Comparison of ENCODE assay signal across 8 cellular contexts in the genomic region with DNA sequence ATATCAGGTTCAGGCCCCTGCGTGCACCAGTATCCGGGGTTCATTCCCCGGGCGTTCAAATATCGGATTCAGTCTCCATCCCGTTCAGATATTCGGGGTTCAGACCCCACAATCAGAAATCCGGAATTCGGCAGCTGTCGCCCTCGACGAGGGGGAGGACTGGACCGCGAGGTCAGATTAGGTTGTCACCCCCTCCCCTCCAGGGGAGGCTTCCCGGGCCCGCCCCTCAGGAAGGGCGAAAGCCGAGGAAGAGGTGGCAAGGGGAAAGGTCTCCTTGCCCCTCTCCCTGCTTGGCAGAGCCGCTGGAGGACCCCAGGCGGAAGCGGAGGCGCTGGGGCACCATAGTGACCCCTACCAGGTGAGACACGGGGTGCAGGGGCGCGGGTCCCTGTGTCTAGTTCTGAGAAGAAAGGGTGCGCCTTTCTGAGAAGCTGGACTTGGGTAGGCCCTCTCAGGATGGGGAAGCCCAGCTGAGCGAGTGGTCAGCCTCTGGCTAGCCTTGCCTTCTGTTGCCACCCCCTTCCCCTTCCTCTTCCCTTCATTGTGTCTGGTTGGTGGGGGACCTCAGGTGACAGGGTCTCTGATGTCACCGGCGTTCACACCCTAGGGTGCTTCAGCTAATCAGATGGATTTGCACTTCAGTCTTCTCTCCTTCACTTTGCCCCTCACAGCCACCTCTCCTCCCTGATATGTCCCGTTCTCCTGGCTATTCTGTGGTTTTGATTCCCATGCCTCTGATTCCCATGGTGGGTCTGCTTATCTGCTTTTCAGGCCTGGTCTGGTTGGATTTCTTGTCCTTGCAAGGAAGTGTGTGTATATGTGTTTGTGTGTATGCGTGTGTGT. TPM values are rescaled to one million over a fixed set of nuclear protein-coding genes. Genes with fewer than 3 reads are reported as not detected.
DNase-seq lines count a peak whose midpoint lies in the region; ATAC-seq, FAIRE-seq and TF ChIP-seq lines count a peak whose summit lies in the region.

No MANE protein-coding gene starts in this region.

- CTCF ChIA-PET in GM12878 (lab: Yijun Ruan, JAX), result interaction anchor here (1.5 to 2.8 kb wide), 5 partner anchors 12 to 157 kb away, joined by 5 to 14 read pairs (median 8); a partner anchor contains a TSS

- SMC1A ChIA-PET in GM12878 (lab: Charles Lee; ENCODE audit: uncharacterized antibody, unreplicated experiment), result interaction anchor here (1.9 to 3.2 kb wide), 3 partner anchors 12 to 19 kb away, joined by 4 to 20 read pairs (median 11); a partner anchor contains a TSS

- POLR2A ChIA-PET in GM12878 (lab: Charles Lee), result interaction anchor here (0.6 to 6.0 kb wide), 9 partner anchors 13 to 1296 kb away, joined by 3 to 53 read pairs (median 9); a partner anchor contains a TSS

- RAD21 ChIA-PET in GM12878 (lab: Charles Lee; ENCODE audit: unreplicated experiment), result interaction anchor here (2.3 kb wide), 1 partner anchor 12 kb away, joined by 19 read pairs; a partner anchor contains a TSS

- H3K79me2 ChIP-seq in GM12878 (ENCODE audit: control insufficient read depth, insufficient read depth, low read length), result peaks cover 37% of the 10 kb centered on the region

- H3K4me1 ChIP-seq in GM12878 (ENCODE audit: control insufficient read depth, insufficient read depth, low read length) (peaks cover 9% of the 10 kb centered on the region), spleen (peaks cover 23 to 69% (median 50%) of the 10 kb centered on the region in 6 donors)

- intact Hi-C loops in GM12878 (cut with micrococcal nuclease; ENCODE audit: unreplicated experiment), result no loop called here
- intact Hi-C loops in spleen (cut with DNase I; ENCODE audit: low total_unique reads), result loop anchor here (2.0 kb wide), 1 partner anchor 20 kb away; a partner anchor contains a TSS

- H3K9me3 ChIP-seq in KOPT-K1 (ENCODE audit: insufficient read depth, low read length, poor library complexity, severe bottlenecking) (no peaks in the 10 kb centered on the region), GM12878 (replicated peaks; ENCODE audit: control insufficient read depth, insufficient read depth, low read length) (no peaks in the 10 kb centered on the region; the same call in 2 of the 3 replicates), spleen (no peaks in the 10 kb centered on the region)

- TF ChIP-seq RAD21 in GM12878 (IDR thresholded peaks at IDR 0.05; ENCODE audit: insufficient read depth, low read depth, low read length), result no peak

- FAIRE-seq in GM12878 (lab: Jason Lieb, UNC), result no peak

- BruUV-seq in GM12878 (replicated peaks; lab: Mats Ljungman, UMichigan), result no TSS peak

- H3K27ac ChIP-seq in KOPT-K1 (ENCODE audit: low read depth, low read length, poor library complexity, severe bottlenecking) (peak overlapping the region; percentile 82), GM12878 (ENCODE audit: control insufficient read depth, insufficient read depth) (peak overlapping the region; percentile 90), spleen (peak overlapping the region; percentile 91 to 96 (median 95))

- no peak for TF ChIP-seq POLR2A in GM12878 (IDR thresholded peaks at IDR 0.05; ENCODE audit: low read depth, low read length)
- TF ChIP-seq POLR2A in spleen (IDR thresholded peaks at IDR 0.05), result peak in 1 of 3 donors; percentile 43

- no peak for TF ChIP-seq CTCF in GM12878 (IDR thresholded peaks at IDR 0.05 in 2 of 3, conservative IDR thresholded peaks at IDR 0.05 in 1 of 3; ENCODE audit: control insufficient read depth in 2 of 3, extremely low read depth in 1 of 3, insufficient read depth in 1 of 3, low read depth in 3 of 3, low read length in 3 of 3)
- no peak for TF ChIP-seq CTCF in spleen (IDR thresholded peaks at IDR 0.05 in 8 of 11, conservative IDR thresholded peaks at IDR 0.05 in 3 of 11)

- H3K27me3 ChIP-seq in GM12878 (replicated peaks in 1 of 2; ENCODE audit: control insufficient read depth in 2 of 2, insufficient read depth in 2 of 2, low read length in 1 of 2), result no peaks in the 10 kb centered on the region
- H3K27me3 ChIP-seq in spleen (replicated peaks in 1 of 7), result no peaks in the 10 kb centered on the region

- TF ChIP-seq EP300 in GM12878 (IDR thresholded peaks at IDR 0.05; ENCODE audit: borderline replicate concordance in 1 of 2, control insufficient read depth in 1 of 2, low read depth in 2 of 2, low read length in 2 of 2), result no peak

- peak; percentile 40 for ATAC-seq in GM12878
- no peak for ATAC-seq in GM21576 (IDR thresholded peaks at IDR 0.05; ENCODE audit: unreplicated experiment)
- no peak for ATAC-seq in HG03175 (IDR thresholded peaks at IDR 0.05; ENCODE audit: unreplicated experiment)

- H3K4me3 ChIP-seq in GM12878 (peak overlapping the region; percentile 99), spleen (peak overlapping the region; percentile 76 to 99 (median 94))

- H3K4me2 ChIP-seq in GM12878 (ENCODE audit: control insufficient read depth, insufficient read depth), result peak overlapping the region; percentile 91

- in situ Hi-C loops in GM12878 (cut with MboI), result no loop called here

- peak; percentile 30 for DNase-seq in EH (ENCODE audit: low read depth)
- DNase-seq in GM12878 (ENCODE audit: low read depth, low spot score), result no peak
- peak; percentile 2 for DNase-seq in inferior parietal cortex (ENCODE audit: extremely low spot score)
- DNase-seq in spleen, result peak; percentile 86
- no peak for DNase-seq in cortex of kidney (lab: John Stamatoyannopoulos, UW)

- 1% methylated on average over 30 of the region's 31 CpGs for WGBS in GM12878 (ENCODE audit: insufficient coverage, insufficient replicate concordance, low lambda C conversion rate, missing lambda C conversion rate)
- 2% methylated on average over 20 to 31 of the region's 31 CpGs for WGBS in spleen, 5 donors

- no peaks in the 10 kb centered on the region for H4K20me1 ChIP-seq in GM12878 (ENCODE audit: control insufficient read depth, insufficient read depth)

- H3K36me3 ChIP-seq in KOPT-K1 (ENCODE audit: insufficient read depth, low read length), result peaks cover 25% of the 10 kb centered on the region
- peaks cover 11 to 14% of the 10 kb centered on the region in 2 experiments for H3K36me3 ChIP-seq in GM12878 (ENCODE audit: control insufficient read depth in 2 of 2, insufficient read depth in 2 of 2, low read length in 1 of 2)
- peaks cover 0 to 55% (median 33%) of the 10 kb centered on the region in 6 donors for H3K36me3 ChIP-seq in spleen

- H3K9ac ChIP-seq in GM12878 (ENCODE audit: control insufficient read depth, insufficient read depth, low read length), result peak overlapping the region; percentile 86

- H2AFZ ChIP-seq in GM12878 (ENCODE audit: control insufficient read depth, low read depth, low read length), result no peak overlapping the region

RNA-seq across cellular contexts. Expression of a gene that starts 0.8 kb away (rescaled TPM):
- 35.8 and 41.9 TPM in 2 replicates for total RNA-seq in GM12878 (2013; cell fraction: nucleolus; rRNA removed)
- total RNA-seq in GM12878 (2014; rRNA removed), result 24.4 and 28.5 TPM in 2 replicates
- 10.7 and 11.9 TPM in 2 replicates for total RNA-seq in GM12878 (2014; rRNA removed; fragmentation: Illumina TruSeq; extraction: Trizol)
- 33.8 and 40.2 TPM in 2 replicates for total RNA-seq in GM12878 (2021)
- polyA plus RNA-seq in GM12878 (2011; ENCODE audit: low read depth), result 5.1 TPM
- 8.8 and 14.3 TPM in 2 replicates for polyA plus RNA-seq in GM12878 (2011; rRNA removed)
- 13.0 and 20.3 TPM in 2 replicates for polyA plus RNA-seq in GM12878 (2011; cell fraction: cytosol; rRNA removed)
- polyA plus RNA-seq in GM12878 (2011; cell fraction: nucleus; rRNA removed), result 86.5 and 119 TPM in 2 replicates
- polyA plus RNA-seq in GM12878 (2012), result 14.4 and 14.9 TPM in 2 replicates
- polyA plus RNA-seq in GM12878 (2014; fragmentation: Illumina TruSeq; extraction: Trizol), result 7.4 and 11.1 TPM in 2 replicates
- polyA plus RNA-seq in GM12878 (2014; fragmentation: Nextera tagmentation; extraction: Ambion mirVana), result under 1 TPM; 0.14 to 0.51 TPM
- polyA plus RNA-seq in GM12878 (2014; rRNA removed), result 27.7 and 32.8 TPM in 2 replicates
- polyA plus RNA-seq in GM12878 (2016; fragmentation: Nextera tagmentation; extraction: Ambion mirVana), result 10 to 100 TPM in 1 of 2 experiments, 1 to 10 TPM in 1; 9.8 to 11.2 TPM
- 12.6 and 19.8 TPM in 2 replicates for polyA minus RNA-seq in GM12878 (2011; rRNA and poly(A)+ RNA removed)
- polyA minus RNA-seq in GM12878 (2011; cell fraction: cytosol; rRNA and poly(A)+ RNA removed), result 7.2 and 9.7 TPM in 2 replicates
- polyA minus RNA-seq in GM12878 (2011; cell fraction: nucleus; rRNA and poly(A)+ RNA removed), result 17.8 and 27.7 TPM in 2 replicates
- total RNA-seq in spleen, result 10 to 100 TPM; 60.0 to 96.5 (median 78.6) TPM
- 10 to 100 TPM; 13.2 to 52.0 (median 18.5) TPM for polyA plus RNA-seq in spleen

RNA-seq across cellular contexts. Expression of a gene that starts 12.6 kb away (rescaled TPM):
- 34.3 and 35.5 TPM in 2 replicates for total RNA-seq in GM12878 (2013; cell fraction: nucleolus; rRNA removed)
- total RNA-seq in GM12878 (2014; rRNA removed), result 60.4 and 64.2 TPM in 2 replicates
- 38.5 and 40.4 TPM in 2 replicates for total RNA-seq in GM12878 (2014; rRNA removed; fragmentation: Illumina TruSeq; extraction: Trizol)
- 56.4 and 59.6 TPM in 2 replicates for total RNA-seq in GM12878 (2021)
- 38.5 TPM for polyA plus RNA-seq in GM12878 (2011; ENCODE audit: low read depth)
- polyA plus RNA-seq in GM12878 (2011; rRNA removed), result 34.2 and 52.7 TPM in 2 replicates
- 93.9 and 107 TPM in 2 replicates for polyA plus RNA-seq in GM12878 (2011; cell fraction: cytosol; rRNA removed)
- polyA plus RNA-seq in GM12878 (2011; cell fraction: nucleus; rRNA removed), result 115 and 142 TPM in 2 replicates
- polyA plus RNA-seq in GM12878 (2012), result 67.6 and 76.3 TPM in 2 replicates
- polyA plus RNA-seq in GM12878 (2014; fragmentation: Illumina TruSeq; extraction: Trizol), result 21.0 and 33.6 TPM in 2 replicates
- polyA plus RNA-seq in GM12878 (2014; fragmentation: Nextera tagmentation; extraction: Ambion mirVana), result 10 to 100 TPM; 43.0 to 56.5 TPM
- 63.0 and 70.2 TPM in 2 replicates for polyA plus RNA-seq in GM12878 (2014; rRNA removed)
- 10 to 100 TPM; 66.1 to 74.6 TPM for polyA plus RNA-seq in GM12878 (2016; fragmentation: Nextera tagmentation; extraction: Ambion mirVana)
- polyA minus RNA-seq in GM12878 (2011; rRNA and poly(A)+ RNA removed), result 28.4 and 52.6 TPM in 2 replicates
- polyA minus RNA-seq in GM12878 (2011; cell fraction: cytosol; rRNA and poly(A)+ RNA removed), result 14.0 and 25.1 TPM in 2 replicates
- 20.1 and 20.9 TPM in 2 replicates for polyA minus RNA-seq in GM12878 (2011; cell fraction: nucleus; rRNA and poly(A)+ RNA removed)
- 100 to 1,000 TPM in 5 of 7 donors, 10 to 100 TPM in 2; 89.3 to 135 (median 107) TPM for total RNA-seq in spleen
- polyA plus RNA-seq in spleen, result 100 to 1,000 TPM; 144 to 191 (median 155) TPM

RNA-seq across cellular contexts. Expression of a gene that starts 20.9 kb away (rescaled TPM):
- 4.3 and 5.9 TPM in 2 replicates for total RNA-seq in GM12878 (2013; cell fraction: nucleolus; rRNA removed)
- total RNA-seq in GM12878 (2014; rRNA removed) (19.1 and 30.1 TPM in 2 replicates), GM12878 (2014; rRNA removed; fragmentation: Illumina TruSeq; extraction: Trizol) (13.9 and 14.7 TPM in 2 replicates), GM12878 (2021) (26.1 and 26.5 TPM in 2 replicates), spleen (10 to 100 TPM in 6 of 7 donors, 1 to 10 TPM in 1; 10.0 to 17.7 (median 13.4) TPM)
- polyA plus RNA-seq in GM12878 (2011; ENCODE audit: low read depth), result 6.3 TPM
- polyA plus RNA-seq in GM12878 (2011; rRNA removed) (6.2 and 10.9 TPM in 2 replicates), GM12878 (2014; fragmentation: Illumina TruSeq; extraction: Trizol) (14.8 and 21.2 TPM in 2 replicates), GM12878 (2014; fragmentation: Nextera tagmentation; extraction: Ambion mirVana) (1 to 10 TPM; 4.1 to 9.8 TPM), GM12878 (2014; rRNA removed) (33.1 and 36.7 TPM in 2 replicates), GM12878 (2016; fragmentation: Nextera tagmentation; extraction: Ambion mirVana) (10 to 100 TPM; 40.5 to 43.5 TPM), spleen (10 to 100 TPM; 12.5 to 16.1 (median 15.5) TPM)
- polyA plus RNA-seq in GM12878 (2011; cell fraction: cytosol; rRNA removed), result 19.1 and 30.2 TPM in 2 replicates
- 13.5 and 17.0 TPM in 2 replicates for polyA plus RNA-seq in GM12878 (2011; cell fraction: nucleus; rRNA removed)
- 15.0 and 17.3 TPM in 2 replicates for polyA plus RNA-seq in GM12878 (2012)
- polyA minus RNA-seq in GM12878 (2011; rRNA and poly(A)+ RNA removed), result 3.1 and 10.0 TPM in 2 replicates
- polyA minus RNA-seq in GM12878 (2011; cell fraction: cytosol; rRNA and poly(A)+ RNA removed), result 3.7 and 3.9 TPM in 2 replicates
- 4.7 and 12.1 TPM in 2 replicates for polyA minus RNA-seq in GM12878 (2011; cell fraction: nucleus; rRNA and poly(A)+ RNA removed)

RNA-seq across cellular contexts. Expression of a gene that starts 21.5 kb away (rescaled TPM):
- total RNA-seq in GM12878 (2013; cell fraction: nucleolus; rRNA removed), result 50.4 and 67.1 TPM in 2 replicates
- total RNA-seq in GM12878 (2014; rRNA removed), result 48.3 and 58.9 TPM in 2 replicates
- total RNA-seq in GM12878 (2014; rRNA removed; fragmentation: Illumina TruSeq; extraction: Trizol), result 27.0 and 31.0 TPM in 2 replicates
- 73.3 and 74.0 TPM in 2 replicates for total RNA-seq in GM12878 (2021)
- polyA plus RNA-seq in GM12878 (2011; ENCODE audit: low read depth), result 24.7 TPM
- 14.3 and 17.9 TPM in 2 replicates for polyA plus RNA-seq in GM12878 (2011; rRNA removed)
- polyA plus RNA-seq in GM12878 (2011; cell fraction: cytosol; rRNA removed), result 20.0 and 21.2 TPM in 2 replicates
- polyA plus RNA-seq in GM12878 (2011; cell fraction: nucleus; rRNA removed), result 87.7 and 96.4 TPM in 2 replicates
- polyA plus RNA-seq in GM12878 (2012), result 36.8 and 46.6 TPM in 2 replicates
- 41.3 and 67.7 TPM in 2 replicates for polyA plus RNA-seq in GM12878 (2014; fragmentation: Illumina TruSeq; extraction: Trizol)
- under 1 TPM; 0.39 to 0.90 TPM for polyA plus RNA-seq in GM12878 (2014; fragmentation: Nextera tagmentation; extraction: Ambion mirVana)
- 58.1 and 72.7 TPM in 2 replicates for polyA plus RNA-seq in GM12878 (2014; rRNA removed)
- 10 to 100 TPM; 29.5 to 35.0 TPM for polyA plus RNA-seq in GM12878 (2016; fragmentation: Nextera tagmentation; extraction: Ambion mirVana)
- 7.6 and 9.3 TPM in 2 replicates for polyA minus RNA-seq in GM12878 (2011; rRNA and poly(A)+ RNA removed)
- polyA minus RNA-seq in GM12878 (2011; cell fraction: cytosol; rRNA and poly(A)+ RNA removed), result 8.1 and 10.2 TPM in 2 replicates
- polyA minus RNA-seq in GM12878 (2011; cell fraction: nucleus; rRNA and poly(A)+ RNA removed), result 9.8 and 17.2 TPM in 2 replicates
- 10 to 100 TPM; 62.6 to 89.5 (median 72.6) TPM for total RNA-seq in spleen
- polyA plus RNA-seq in spleen, result 10 to 100 TPM; 47.9 to 93.3 (median 57.1) TPM

RNA-seq across cellular contexts. Expression of a gene that starts 36.3 kb away (rescaled TPM):
- total RNA-seq in GM12878 (2013; cell fraction: nucleolus; rRNA removed), result 0.27 and 0.33 TPM in 2 replicates
- total RNA-seq in GM12878 (2014; rRNA removed) (0.17 TPM in 1 of 2 replicates, not detected in the other), GM12878 (2014; rRNA removed; fragmentation: Illumina TruSeq; extraction: Trizol) (not detected in 2 replicates), GM12878 (2021) (0.11 TPM in 1 of 2 replicates, not detected in the other), spleen (1 to 10 TPM in 6 of 7 donors, under 1 TPM in 1; 0.74 to 4.2 (median 2.5) TPM)
- polyA plus RNA-seq in GM12878 (2011; ENCODE audit: low read depth), result not detected
- polyA plus RNA-seq in GM12878 (2011; rRNA removed) (0.06 and 0.15 TPM in 2 replicates), GM12878 (2014; fragmentation: Illumina TruSeq; extraction: Trizol) (0.06 TPM in 1 of 2 replicates, not detected in the other), GM12878 (2014; fragmentation: Nextera tagmentation; extraction: Ambion mirVana) (not detected), GM12878 (2014; rRNA removed) (0.09 TPM in 2 replicates), GM12878 (2016; fragmentation: Nextera tagmentation; extraction: Ambion mirVana) (not detected), spleen (1 to 10 TPM; 2.0 to 4.8 (median 2.3) TPM)
- 0.17 and 0.37 TPM in 2 replicates for polyA plus RNA-seq in GM12878 (2011; cell fraction: cytosol; rRNA removed)
- polyA plus RNA-seq in GM12878 (2011; cell fraction: nucleus; rRNA removed), result 0.85 and 1.1 TPM in 2 replicates
- polyA plus RNA-seq in GM12878 (2012), result 0.09 and 0.13 TPM in 2 replicates
- not detected in 2 replicates for polyA minus RNA-seq in GM12878 (2011; rRNA and poly(A)+ RNA removed)
- not detected in 2 replicates for polyA minus RNA-seq in GM12878 (2011; cell fraction: cytosol; rRNA and poly(A)+ RNA removed)
- 0.29 and 0.36 TPM in 2 replicates for polyA minus RNA-seq in GM12878 (2011; cell fraction: nucleus; rRNA and poly(A)+ RNA removed)

Comparison
In these comparisons a context has a peak if more than half of its experiments do, and no peak if none do; other contexts are left out.
1. DNase-seq: peak in EH (single experiment), inferior parietal cortex (single experiment) and spleen (single experiment); none in GM12878 (single experiment) and cortex of kidney (single experiment).
2. Peak in every context shown above with its lines, with median percentiles within 50 percentile points of each other: H3K27ac ChIP-seq.